Comparison of ENCODE assay signal across 25 cellular contexts in genomic region chr16:27746076-27746855, GRCh38.
A peak's percentile ranks its signal among the peaks of the same experiment; 100 is the strongest.
DNase-seq lines count a peak whose midpoint lies in the region; ATAC-seq, FAIRE-seq and TF ChIP-seq lines count a peak whose summit lies in the region.
"Had no signal": no experiment of that assay in that cellular context is flagged by ENCODE, and none has a peak within 500 bp of the region (broad histone marks: within the 10 kb centered on the region; RNA-seq: fewer than 3 reads in every experiment).

No MANE protein-coding gene starts in this region.

- H3K36me3 Mint-ChIP-seq in glutamatergic neuron (ENCODE audit: unreplicated experiment) = peaks cover 5% of the 10 kb centered on the region
- peaks cover 17% of the 10 kb centered on the region for H3K36me3 Mint-ChIP-seq in neural progenitor cell

- no peak for ATAC-seq in GM21737 (IDR thresholded peaks at IDR 0.05; ENCODE audit: unreplicated experiment)
- ATAC-seq in HG02798 (IDR thresholded peaks at IDR 0.05; ENCODE audit: poor library complexity, unreplicated experiment) = no peak
- ATAC-seq: CD8-positive, alpha-beta T cell; HCT116; Panc1 had no signal

- H3K9ac ChIP-seq in neural progenitor cell = no peak overlapping the region

- peaks cover 12% of the 10 kb centered on the region for H3K4me1 Mint-ChIP-seq in glutamatergic neuron (ENCODE audit: low read depth, unreplicated experiment)
- H3K4me1 Mint-ChIP-seq in neural progenitor cell = peaks cover 5% of the 10 kb centered on the region

- H3K27me3 Mint-ChIP-seq in glutamatergic neuron (ENCODE audit: unreplicated experiment) (peaks cover 4% of the 10 kb centered on the region), neural progenitor cell (ENCODE audit: insufficient read depth, low read depth) (peaks cover 8% of the 10 kb centered on the region)
- H3K27me3 Mint-ChIP-seq: B cell had no signal

- no peak overlapping the region for H2AFZ ChIP-seq in neural progenitor cell (replicated peaks)

- no peaks in the 10 kb centered on the region for H3K4me1 ChIP-seq in neural progenitor cell
- H3K4me1 ChIP-seq: Caco-2 had no signal

- H3K36me3 ChIP-seq in bronchial epithelial cell (ENCODE audit: control insufficient read depth, insufficient read depth, low read length) (peaks cover 2% of the 10 kb centered on the region), neural progenitor cell (no peaks in the 10 kb centered on the region)

- peaks cover 2% of the 10 kb centered on the region for H3K9me3 Mint-ChIP-seq in glutamatergic neuron (ENCODE audit: unreplicated experiment)
- H3K9me3 Mint-ChIP-seq in neural progenitor cell = no peaks in the 10 kb centered on the region
- H3K9me3 Mint-ChIP-seq: CD8-positive, alpha-beta T cell had no signal

- DNase-seq in bronchial epithelial cell (ENCODE audit: low read depth) = no peak
- no peak for DNase-seq in glutamatergic neuron
- DNase-seq in neural progenitor cell (ENCODE audit: low spot score) = no peak
- no peak for DNase-seq in H54 (ENCODE audit: insufficient read length, low spot score)
- no peak for DNase-seq in GM19239 (ENCODE audit: insufficient read length, low spot score)
- DNase-seq: CD8-positive, alpha-beta T cell; GOT3; NCI-H1092; NCI-H1417 treated with DMSO at 0.1 percent for 48 hours; NCI-H1694 treated with DMSO at 0.1 percent for 48 hours; NCI-H2081 treated with DMSO at 0.1 percent for 48 hours; NCI-H2171; NCI-H510A; NCI-H69; SHP77 had no signal

- H3K79me2 ChIP-seq in neural progenitor cell (ENCODE audit: low read depth) = no peaks in the 10 kb centered on the region

- TF ChIP-seq CTCF in bronchial epithelial cell (IDR thresholded peaks at IDR 0.05; ENCODE audit: insufficient read depth, low read length, severe bottlenecking) (no peak), glutamatergic neuron (IDR thresholded peaks at IDR 0.05; ENCODE audit: partially characterized antibody, unreplicated experiment) (no peak), neural progenitor cell (IDR thresholded peaks at IDR 0.05) (no peak)

- H3K27me3 ChIP-seq in bronchial epithelial cell (ENCODE audit: control insufficient read depth, insufficient read depth, low read length) (no peaks in the 10 kb centered on the region), neural progenitor cell (no peaks in the 10 kb centered on the region)

- no peak for TF ChIP-seq POLR2A in H54 (IDR thresholded peaks at IDR 0.05; ENCODE audit: low read depth, low read length)

- H3K9me3 ChIP-seq in neural progenitor cell (ENCODE audit: low read depth) = no peaks in the 10 kb centered on the region

- no peaks in the 10 kb centered on the region for H3F3A ChIP-seq in neural progenitor cell (ENCODE audit: low read depth)

- H4K20me1 ChIP-seq in neural progenitor cell (ENCODE audit: low read depth) = no peaks in the 10 kb centered on the region

- H3K4me3 Mint-ChIP-seq in glutamatergic neuron (ENCODE audit: unreplicated experiment) (no peak overlapping the region), neural progenitor cell (no peak overlapping the region)
- H3K4me3 Mint-ChIP-seq: B cell; CD8-positive, alpha-beta T cell had no signal

- FAIRE-seq in bronchial epithelial cell (lab: Jason Lieb, UNC) = peak; percentile 13
- no peak for FAIRE-seq in H54 (lab: Jason Lieb, UNC)
- no peak for FAIRE-seq in GM19239 (lab: Jason Lieb, UNC)
- FAIRE-seq: G401.6 had no signal

- no peak overlapping the region for H3K27ac ChIP-seq in neural progenitor cell
- H3K27ac ChIP-seq: C4-2B, RWPE1, SK-N-MC had no signal

- H3K27ac Mint-ChIP-seq in glutamatergic neuron (ENCODE audit: unreplicated experiment) (peak overlapping the region; percentile 28), neural progenitor cell (peak overlapping the region; percentile 27)
- H3K27ac Mint-ChIP-seq: B cell; CD8-positive, alpha-beta T cell had no signal

- H3K4me2 ChIP-seq in neural progenitor cell = no peak overlapping the region

- H3K4me3 ChIP-seq in bronchial epithelial cell (ENCODE audit: low read depth, low read length) = no peak overlapping the region
- H3K4me3 ChIP-seq in neural progenitor cell = no peak overlapping the region
- H3K4me3 ChIP-seq: SK-N-MC had no signal
